Comparison of ENCODE assay signal across 21 cellular contexts in genomic region chr2:68827681-68828080, GRCh38. TPM values are rescaled to one million over a fixed set of nuclear protein-coding genes. Genes with fewer than 3 reads are reported as not detected.
DNase-seq lines count a peak whose midpoint lies in the region; ATAC-seq and TF ChIP-seq lines count a peak whose summit lies in the region.
"Had no signal": no experiment of that assay in that cellular context is flagged by ENCODE, and none has a peak within 500 bp of the region (broad histone marks: within the 10 kb centered on the region; RNA-seq: fewer than 3 reads in every experiment).

No MANE protein-coding gene starts in this region.

- H2AFZ ChIP-seq in GM23338, result no peak overlapping the region

- H4K20me1 ChIP-seq in GM23338 (replicated peaks; ENCODE audit: insufficient read depth), result no peaks in the 10 kb centered on the region

- peaks cover 49% of the 10 kb centered on the region for H3K36me3 ChIP-seq in CD4-positive, CD25-positive, alpha-beta regulatory T cell (ENCODE audit: control insufficient read depth, insufficient read depth, low read length)
- H3K36me3 ChIP-seq in GM23338 (ENCODE audit: insufficient read depth), result no peaks in the 10 kb centered on the region
- H3K36me3 ChIP-seq: BE2C, SJSA1 had no signal

- no peaks in the 10 kb centered on the region for H3K27me3 ChIP-seq in CD4-positive, CD25-positive, alpha-beta regulatory T cell (ENCODE audit: control insufficient read depth, insufficient read depth, low read length)
- no peaks in the 10 kb centered on the region for H3K27me3 ChIP-seq in GM23338 (ENCODE audit: insufficient read depth)
- H3K27me3 ChIP-seq: BE2C, heart right ventricle, SJSA1, suprapubic skin had no signal

- H3K27ac Mint-ChIP-seq in CD4-positive, CD25-positive, alpha-beta regulatory T cell, result peak overlapping the region; percentile 93 to 96 (median 94)
- peak overlapping the region; percentile 84 for H3K27ac Mint-ChIP-seq in activated naive CD8-positive, alpha-beta T cell treated with anti-CD3 and anti-CD28 coated beads for 36 hours
- H3K27ac Mint-ChIP-seq in natural killer cell, result peak overlapping the region; percentile 92 to 97
- H3K27ac Mint-ChIP-seq in GM23338, result no peak overlapping the region

- peaks cover 33% of the 10 kb centered on the region for H3K4me1 ChIP-seq in CD4-positive, CD25-positive, alpha-beta regulatory T cell (ENCODE audit: control insufficient read depth, insufficient read depth, low read length, poor library complexity, severe bottlenecking)
- 0 out of 2 replicates have a peak, but pooled peaks cover 8% of the 10 kb centered on the region for H3K4me1 ChIP-seq in GM23338 (ENCODE audit: insufficient read depth)
- H3K4me1 ChIP-seq: BE2C had no signal

- no peaks in the 10 kb centered on the region for H3K27me3 Mint-ChIP-seq in CD4-positive, CD25-positive, alpha-beta regulatory T cell
- H3K27me3 Mint-ChIP-seq in activated naive CD8-positive, alpha-beta T cell treated with anti-CD3 and anti-CD28 coated beads for 36 hours, result no peaks in the 10 kb centered on the region
- no peaks in the 10 kb centered on the region for H3K27me3 Mint-ChIP-seq in natural killer cell (ENCODE audit: low read depth in 2 of 2)
- H3K27me3 Mint-ChIP-seq in GM23338 (ENCODE audit: insufficient read depth, low read depth, poor library complexity), result peaks cover 7% of the 10 kb centered on the region

- H3K79me2 ChIP-seq in GM23338 (replicated peaks; ENCODE audit: insufficient read depth), result no peaks in the 10 kb centered on the region

- H3K36me3 Mint-ChIP-seq in CD4-positive, CD25-positive, alpha-beta regulatory T cell, result peaks cover 37% of the 10 kb centered on the region
- peaks cover 33% of the 10 kb centered on the region for H3K36me3 Mint-ChIP-seq in activated naive CD8-positive, alpha-beta T cell treated with anti-CD3 and anti-CD28 coated beads for 36 hours
- H3K36me3 Mint-ChIP-seq in natural killer cell, result peaks cover 17% of the 10 kb centered on the region
- H3K36me3 Mint-ChIP-seq in GM23338 (ENCODE audit: low read depth), result no peaks in the 10 kb centered on the region; the same call in 2 of the 3 replicates

- TF ChIP-seq CTCF in natural killer cell (IDR thresholded peaks at IDR 0.05) (no peak), GM23338 (conservative IDR thresholded peaks at IDR 0.05; ENCODE audit: low read depth in 2 of 2) (no peak)

- H3F3A ChIP-seq in GM23338 (replicated peaks; ENCODE audit: low read depth), result no peaks in the 10 kb centered on the region

- peaks cover 29 to 69% (median 49%) of the 10 kb centered on the region in 4 donors for H3K4me1 Mint-ChIP-seq in CD4-positive, CD25-positive, alpha-beta regulatory T cell
- H3K4me1 Mint-ChIP-seq in activated naive CD8-positive, alpha-beta T cell treated with anti-CD3 and anti-CD28 coated beads for 36 hours, result peaks cover 50% of the 10 kb centered on the region
- H3K4me1 Mint-ChIP-seq in natural killer cell (peaks cover 49 to 84% of the 10 kb centered on the region in 2 donors), GM23338 (peaks cover 8% of the 10 kb centered on the region)

- H3K4me3 ChIP-seq in CD4-positive, CD25-positive, alpha-beta regulatory T cell (ENCODE audit: low read depth, low read length), result no peak overlapping the region
- H3K4me3 ChIP-seq in GM23338, result no peak overlapping the region
- H3K4me3 ChIP-seq: heart right ventricle, SJSA1, suprapubic skin had no signal

- H3K9me3 ChIP-seq in CD4-positive, CD25-positive, alpha-beta regulatory T cell (ENCODE audit: control insufficient read depth in 2 of 2, low read length in 2 of 2), result no peaks in the 10 kb centered on the region
- H3K9me3 ChIP-seq: BE2C, heart right ventricle, SJSA1, suprapubic skin had no signal

- no peak for ATAC-seq in CD4-positive, CD25-positive, alpha-beta regulatory T cell (ENCODE audit: low read depth in 2 of 2)
- ATAC-seq in natural killer cell (no peak), HG03520 (IDR thresholded peaks at IDR 0.05; ENCODE audit: unreplicated experiment) (no peak), HG03565 (IDR thresholded peaks at IDR 0.05; ENCODE audit: unreplicated experiment) (no peak), GM23338 (no peak)
- ATAC-seq: heart right ventricle had no signal

- no peak overlapping the region for H3K4me2 ChIP-seq in GM23338

- no peak overlapping the region for H3K27ac ChIP-seq in CD4-positive, CD25-positive, alpha-beta regulatory T cell (ENCODE audit: insufficient read depth, low read length, poor library complexity, severe bottlenecking)
- H3K27ac ChIP-seq in GM23338 (ENCODE audit: low read depth), result no peak overlapping the region
- H3K27ac ChIP-seq: SJSA1 had no signal

- H3K4me3 Mint-ChIP-seq in CD4-positive, CD25-positive, alpha-beta regulatory T cell, result peak overlapping the region in 1 of 4 donors; percentile 22
- no peak overlapping the region for H3K4me3 Mint-ChIP-seq in activated naive CD8-positive, alpha-beta T cell treated with anti-CD3 and anti-CD28 coated beads for 36 hours
- H3K4me3 Mint-ChIP-seq in natural killer cell (no peak overlapping the region), GM23338 (no peak overlapping the region)

- no peak for DNase-seq in CD4-positive, CD25-positive, alpha-beta regulatory T cell
- DNase-seq in EL (peak; percentile 21), natural killer cell (no peak), GM23338 (ENCODE audit: low spot score) (no peak), pons (ENCODE audit: low spot score) (no peak)
- no peak for DNase-seq in activated naive CD8-positive, alpha-beta T cell treated with anti-CD3 and anti-CD28 coated beads for 36 hours
- DNase-seq: activated CD4-positive, alpha-beta T cell treated with anti-CD3 and anti-CD28 coated beads, Interleukin-2, amount 50 U/mL, for 48 hours; activated effector memory CD4-positive, alpha-beta T cell treated with anti-CD3 and anti-CD28 coated beads, Interleukin-2, amount 50 U/mL, for 16 hours; BE2C; cortex of kidney; DMS79 treated with DMSO at 0.1 percent for 48 hours; heart right ventricle; NCI-H187; NCI-H510A had no signal

- intact Hi-C loops in natural killer cell (cut with micrococcal nuclease), result no loop called here

- H3K9me3 Mint-ChIP-seq in CD4-positive, CD25-positive, alpha-beta regulatory T cell, result peaks cover 0 to 2% (median 0%) of the 10 kb centered on the region in 7 donors
- H3K9me3 Mint-ChIP-seq in activated naive CD8-positive, alpha-beta T cell treated with anti-CD3 and anti-CD28 coated beads for 36 hours, result no peaks in the 10 kb centered on the region
- H3K9me3 Mint-ChIP-seq in natural killer cell, result no peaks in the 10 kb centered on the region
- H3K9me3 Mint-ChIP-seq in GM23338, result no peaks in the 10 kb centered on the region

- H3K9me2 ChIP-seq in GM23338 (ENCODE audit: insufficient read depth), result no peaks in the 10 kb centered on the region

TF ChIP-seq in GM23338, 12 proteins besides CTCF, POLR2A, EP300 and RAD21 (continues in another document):
- no peak for TF ChIP-seq CREB1 (CRISPR knock-in tag; IDR thresholded peaks at IDR 0.05; ENCODE audit: low read depth)

RNA-seq across cellular contexts. Expression of gene BMP10, which starts 43.5 kb away (rescaled TPM):
- total RNA-seq in CD4-positive, CD25-positive, alpha-beta regulatory T cell, result 0.57 TPM
- polyA plus RNA-seq in CD4-positive, CD25-positive, alpha-beta regulatory T cell, result not detected
- not detected for total RNA-seq in activated naive CD8-positive, alpha-beta T cell treated with anti-CD3 and anti-CD28 coated beads for 36 hours
- not detected for total RNA-seq in natural killer cell
- not detected in 2 replicates for total RNA-seq in GM23338 (2014; rRNA removed; shearing (Covaris generic))
- polyA plus RNA-seq in GM23338 (2016; fragmentation: Nextera tagmentation; extraction: Ambion mirVana), result not detected in 2 replicates
- total RNA-seq: kidney epithelial cell, OCI-LY7, SJSA1, suprapubic skin had no signal
- polyA plus RNA-seq: esophagus had no signal
